In genomic region chr16:11627822-11628457, GRCh38 we compare ENCODE assay signal across 10 cellular contexts. TPM values are rescaled to one million over a fixed set of nuclear protein-coding genes. Genes with fewer than 3 reads are reported as not detected.
DNase-seq lines count a peak whose midpoint lies in the region; ATAC-seq and TF ChIP-seq lines count a peak whose summit lies in the region.
"Had no signal": no experiment of that assay in that cellular context is flagged by ENCODE, and none has a peak within 500 bp of the region (broad histone marks: within the 10 kb centered on the region; RNA-seq: fewer than 3 reads in every experiment).

No MANE protein-coding gene starts in this region.

- DNase-seq in EL (peak; percentile 86), OCI-M1 (lab: John Stamatoyannopoulos, UW) (peak; percentile 59), fibroblast of mammary gland (ENCODE audit: low read depth) (peak; percentile 56), sigmoid colon (peak; percentile 74), NCI-H2196 treated with DMSO at 0.1 percent for 48 hours (lab: John Stamatoyannopoulos, UW; ENCODE audit: unreplicated experiment) (no peak), GM13977 (ENCODE audit: low spot score) (no peak), cortex of kidney (lab: John Stamatoyannopoulos, UW) (no peak)
- DNase-seq: activated gamma-delta T cell, NCI-H446 treated with DMSO at 0.1 percent for 48 hours had no signal

- H3K27ac ChIP-seq in sigmoid colon, result peak overlapping the region; percentile 57 to 65 (median 60)

- peaks cover 0 to 26% (median 13%) of the 10 kb centered on the region in 4 donors for H3K4me1 ChIP-seq in sigmoid colon

- H3K36me3 Mint-ChIP-seq in stimulated activated memory B cell treated with anti-CD40 and anti-IgM and Interleukin-4, amounts not matched to agents 10 μg/mL and 1 μg/mL and 100 μg/mL, for 72 hours, result peaks cover 4% of the 10 kb centered on the region

- TF ChIP-seq CTCF in fibroblast of mammary gland (conservative IDR thresholded peaks at IDR 0.05; ENCODE audit: control insufficient read depth, insufficient read depth, low read depth, low read length) (no peak), sigmoid colon (IDR thresholded peaks at IDR 0.05) (no peak), GM13977 (IDR thresholded peaks at IDR 0.05; ENCODE audit: extremely low read depth, insufficient read depth, missing control alignments) (no peak)

- H3K36me3 ChIP-seq in sigmoid colon, result no peaks in the 10 kb centered on the region

- H3K4me1 Mint-ChIP-seq in stimulated activated memory B cell treated with anti-CD40 and anti-IgM and Interleukin-4, amounts not matched to agents 10 μg/mL and 1 μg/mL and 100 μg/mL, for 72 hours, result peaks cover 44% of the 10 kb centered on the region

- no peaks in the 10 kb centered on the region for H3K9me3 ChIP-seq in sigmoid colon

- H3K9me3 Mint-ChIP-seq in stimulated activated memory B cell treated with anti-CD40 and anti-IgM and Interleukin-4, amounts not matched to agents 10 μg/mL and 1 μg/mL and 100 μg/mL, for 72 hours, result no peaks in the 10 kb centered on the region

- TF ChIP-seq EP300 in sigmoid colon (IDR thresholded peaks at IDR 0.05), result no peak

- intact Hi-C loops in sigmoid colon (cut with DNase I), result no loop called here

- H3K27me3 ChIP-seq in sigmoid colon, result no peaks in the 10 kb centered on the region

- TF ChIP-seq POLR2A in sigmoid colon (IDR thresholded peaks at IDR 0.05), result no peak

- no peak overlapping the region for H3K4me3 Mint-ChIP-seq in stimulated activated memory B cell treated with anti-CD40 and anti-IgM and Interleukin-4, amounts not matched to agents 10 μg/mL and 1 μg/mL and 100 μg/mL, for 72 hours

- H3K4me3 ChIP-seq in fibroblast of mammary gland (ENCODE audit: control insufficient read depth, low read depth, low read length) (no peak overlapping the region), sigmoid colon (no peak overlapping the region)

- no peak for ATAC-seq in stimulated activated memory B cell treated with anti-CD40 and anti-IgM and Interleukin-4, amounts not matched to agents 10 μg/mL and 1 μg/mL and 100 μg/mL, for 72 hours

- H3K27ac Mint-ChIP-seq in stimulated activated memory B cell treated with anti-CD40 and anti-IgM and Interleukin-4, amounts not matched to agents 10 μg/mL and 1 μg/mL and 100 μg/mL, for 72 hours, result no peak overlapping the region

- no peaks in the 10 kb centered on the region for H3K27me3 Mint-ChIP-seq in stimulated activated memory B cell treated with anti-CD40 and anti-IgM and Interleukin-4, amounts not matched to agents 10 μg/mL and 1 μg/mL and 100 μg/mL, for 72 hours

- in situ Hi-C loops in GM13977 (cut with MboI; ENCODE audit: low pct_unique_long_range_greater_than_20kb, low sequenced_read_pairs, unreplicated experiment), result no loop called here

- 73 to 81% methylated on average over 15 of the region's 15 CpGs for WGBS in sigmoid colon, 2 donors

RNA-seq across cellular contexts. Expression of gene SNN, which starts 40.3 kb away (rescaled TPM):
- total RNA-seq in sigmoid colon, result 10 to 100 TPM; 10.8 to 15.3 (median 13.5) TPM
- polyA plus RNA-seq in sigmoid colon, result 10 to 100 TPM in 1 of 3 donors, 1 to 10 TPM in 2; 5.1 to 14.4 (median 6.0) TPM

RNA-seq across cellular contexts. Expression of gene LITAF, which starts 41.2 kb away (rescaled TPM):
- total RNA-seq in sigmoid colon, result 10 to 100 TPM; 20.6 to 55.1 (median 39.9) TPM
- 100 to 1,000 TPM; 176 to 307 (median 195) TPM for polyA plus RNA-seq in sigmoid colon

Comparison
In these comparisons a context has a peak if more than half of its experiments do, and no peak if none do; other contexts are left out.
1. DNase-seq: peak in EL (single experiment), OCI-M1 (single experiment), fibroblast of mammary gland (single experiment) and sigmoid colon (single experiment); none in NCI-H2196 treated with DMSO at 0.1 percent for 48 hours (single experiment), GM13977 (single experiment) and cortex of kidney (single experiment).